In the genomic region with DNA sequence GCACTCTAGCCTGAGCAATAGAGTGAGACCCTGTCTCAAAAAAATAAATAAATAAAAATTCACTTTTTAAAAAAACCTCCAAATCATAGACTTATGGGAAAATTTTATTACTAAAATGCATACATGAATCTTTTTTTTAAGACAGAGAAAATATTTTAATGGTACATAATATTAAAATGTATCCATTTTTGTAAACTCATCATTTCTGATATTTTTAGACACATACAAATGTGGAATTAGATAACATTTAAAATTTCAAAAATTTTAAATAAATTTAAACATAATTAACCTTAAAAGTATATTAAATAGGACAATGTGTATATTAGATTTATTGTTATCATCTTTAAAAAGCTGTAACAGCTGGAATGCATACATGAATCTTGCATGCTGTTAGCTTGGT, we compare ENCODE assay signal across 19 cellular contexts. TPM values are rescaled to one million over a fixed set of nuclear protein-coding genes. Genes with fewer than 3 reads are reported as not detected.
DNase-seq lines count a peak whose midpoint lies in the region; ATAC-seq and FAIRE-seq lines count a peak whose summit lies in the region.
"Had no signal": no experiment of that assay in that cellular context is flagged by ENCODE, and none has a peak within 500 bp of the region (broad histone marks: within the 10 kb centered on the region; RNA-seq: fewer than 3 reads in every experiment).

No MANE protein-coding gene starts in this region.

- no peak for ATAC-seq in T-helper 17 cell

- H3K9me3 ChIP-seq in T-helper 17 cell (ENCODE audit: control insufficient read depth, low read length, poor library complexity, severe bottlenecking) (no peaks in the 10 kb centered on the region), small intestine (ENCODE audit: control insufficient read depth, low read depth) (no peaks in the 10 kb centered on the region)
- H3K9me3 ChIP-seq: BLaER1, HAP-1 had no signal

- peaks cover 26% of the 10 kb centered on the region for H3K4me1 Mint-ChIP-seq in T-helper 17 cell

- DNase-seq in T-helper 17 cell (no peak), frontal cortex (ENCODE audit: low spot score in 2 of 2) (no peak), small intestine (no peak), HuH-7 (ENCODE audit: low spot score) (no peak), midbrain (lab: John Stamatoyannopoulos, UW) (no peak), NCI-H2081 treated with DMSO at 0.1 percent for 48 hours (lab: John Stamatoyannopoulos, UW) (no peak)
- DNase-seq: CD8-positive, alpha-beta memory T cell; COR-L47; DMS 273 treated with DMSO at 0.1 percent for 48 hours; DMS53; DND-41; EL; GM23248 had no signal

- no peaks in the 10 kb centered on the region for H3K27me3 Mint-ChIP-seq in T-helper 17 cell

- H3K36me3 ChIP-seq in small intestine (ENCODE audit: control insufficient read depth in 2 of 2, insufficient read depth in 2 of 2, low read length in 2 of 2), result peaks cover 7 to 11% of the 10 kb centered on the region in 2 donors

- no peak overlapping the region for H3K4me3 Mint-ChIP-seq in T-helper 17 cell
- H3K4me3 Mint-ChIP-seq: CD14-positive monocyte; CD8-positive, alpha-beta memory T cell had no signal

- H3K36me3 Mint-ChIP-seq in T-helper 17 cell (ENCODE audit: low read depth), result peaks cover 5% of the 10 kb centered on the region

- no peaks in the 10 kb centered on the region for H3K27me3 ChIP-seq in small intestine (ENCODE audit: control insufficient read depth in 2 of 2, insufficient read depth in 2 of 2, low read length in 2 of 2)
- H3K27me3 ChIP-seq: BLaER1 had no signal

- FAIRE-seq in A204.1 (lab: Jason Lieb, UNC) (peak; percentile 90), frontal cortex (lab: Jason Lieb, UNC) (peak; percentile 96), small intestine (lab: Jason Lieb, UNC) (peak; percentile 61)
- FAIRE-seq: GM12891 had no signal

- H3K27ac ChIP-seq in small intestine (ENCODE audit: low read depth in 1 of 2, low read length in 1 of 2), result no peak overlapping the region
- H3K27ac ChIP-seq: 22Rv1, BLaER1, GM23248 had no signal

- H3K4me1 ChIP-seq in small intestine (ENCODE audit: control insufficient read depth in 2 of 2, insufficient read depth in 1 of 2, low read depth in 1 of 2, low read length in 1 of 2), result no peaks in the 10 kb centered on the region

- H3K27ac Mint-ChIP-seq in T-helper 17 cell, result peak overlapping the region; percentile 66

- no peak overlapping the region for H3K4me3 ChIP-seq in small intestine (ENCODE audit: low read depth in 1 of 2, low read length in 2 of 2)
- H3K4me3 ChIP-seq: BLaER1, GM23248, HAP-1 had no signal

RNA-seq across cellular contexts. Expression of gene SMAP2, which starts 33.9 kb away (rescaled TPM):
- 100 to 1,000 TPM; 155 to 169 TPM for total RNA-seq in T-helper 17 cell
- 28.1 TPM for total RNA-seq in frontal cortex
- 10 to 100 TPM; 13.0 to 27.8 (median 27.3) TPM for polyA plus RNA-seq in small intestine

RNA-seq across cellular contexts. Expression of gene ZFP69B, which starts 42.8 kb away (rescaled TPM):
- 1 to 10 TPM; 2.1 to 2.8 TPM for total RNA-seq in T-helper 17 cell
- total RNA-seq in frontal cortex, result 11.8 TPM
- polyA plus RNA-seq in small intestine, result 1 to 10 TPM in 1 of 3 donors, not detected in 2; 1.2 TPM
